In genomic region chr1:11800756-11801433, GRCh38 we compare ENCODE assay signal across 1 cellular context.
TF ChIP-seq lines count a peak whose summit lies in the region.

No MANE protein-coding gene starts in this region.

TF ChIP-seq in K562, 482 proteins besides CTCF, POLR2A, EP300 and RAD21 (continued from another document and continues in another):
- no peak for TF ChIP-seq ZNF277 (CRISPR knock-in tag; IDR thresholded peaks at IDR 0.05; ENCODE audit: borderline replicate concordance)
- TF ChIP-seq ZFP91 (CRISPR knock-in tag; IDR thresholded peaks at IDR 0.05) = no peak
- TF ChIP-seq THRAP3 (IDR thresholded peaks at IDR 0.05; ENCODE audit: borderline replicate concordance) = no peak
- TF ChIP-seq ZKSCAN1 (IDR thresholded peaks at IDR 0.05; ENCODE audit: low read depth, low read length) = no peak
- no peak for TF ChIP-seq SRSF1 (IDR thresholded peaks at IDR 0.05; ENCODE audit: low read depth, low read length)
- TF ChIP-seq NCOA6 (IDR thresholded peaks at IDR 0.05) = no peak
- 0 out of 2 replicates have a peak, but pooled peaks have one; percentile 62 for TF ChIP-seq E2F5 (CRISPR knock-in tag; IDR thresholded peaks at IDR 0.05)
- TF ChIP-seq ZBTB34 (CRISPR knock-in tag; IDR thresholded peaks at IDR 0.05) = no peak
- no peak for TF ChIP-seq MCM3 (IDR thresholded peaks at IDR 0.05)
- no peak for TF ChIP-seq SP2 (IDR thresholded peaks at IDR 0.05; ENCODE audit: extremely low read depth, low read depth, low read length, poor library complexity, severe bottlenecking)
- TF ChIP-seq ZEB2 (IDR thresholded peaks at IDR 0.05) = no peak; the same call in 1 of the 2 replicates
- no peak for TF ChIP-seq BDP1 (IDR thresholded peaks at IDR 0.05; ENCODE audit: insufficient read depth, insufficient read length)
- no peak for TF ChIP-seq ZBTB9 (CRISPR knock-in tag; IDR thresholded peaks at IDR 0.05)
- no peak; the same call in 1 of the 2 replicates for TF ChIP-seq MEF2D (tag; conservative IDR thresholded peaks at IDR 0.05; ENCODE audit: low read depth)
- TF ChIP-seq GMEB1 (CRISPR knock-in tag; IDR thresholded peaks at IDR 0.05) = no peak
- TF ChIP-seq CGGBP1 (CRISPR knock-in tag; IDR thresholded peaks at IDR 0.05) = no peak
- no peak for TF ChIP-seq ZNF507 (tag; conservative IDR thresholded peaks at IDR 0.05)
- no peak for TF ChIP-seq SMAD1 (IDR thresholded peaks at IDR 0.05; ENCODE audit: low read depth, low read length, partially characterized antibody)
- TF ChIP-seq BCLAF1 (IDR thresholded peaks at IDR 0.05; ENCODE audit: borderline replicate concordance in 1 of 2, control insufficient read depth in 1 of 2, low read depth in 2 of 2, low read length in 1 of 2) = no peak
- no peak for TF ChIP-seq ZNF408 (CRISPR knock-in tag; IDR thresholded peaks at IDR 0.05; ENCODE audit: low read depth)
- TF ChIP-seq THAP7 (CRISPR knock-in tag; IDR thresholded peaks at IDR 0.05) = no peak
- peak in 1 of 2 experiments; percentile 49; a peak in 1 of 4 replicates for TF ChIP-seq MAZ (CRISPR knock-in tag; conservative IDR thresholded peaks at IDR 0.05 in 1 of 2, IDR thresholded peaks at IDR 0.05 in 1 of 2)
- TF ChIP-seq CHD7 (IDR thresholded peaks at IDR 0.05; ENCODE audit: low read depth, low read length) = no peak
- no peak for TF ChIP-seq ZFP30 (CRISPR knock-in tag; IDR thresholded peaks at IDR 0.05; ENCODE audit: borderline replicate concordance)
- TF ChIP-seq NONO (IDR thresholded peaks at IDR 0.05; ENCODE audit: low read depth in 2 of 2, low read length in 1 of 2) = no peak
